In genomic region chr2:118110991-118111390, GRCh38 we compare ENCODE assay signal across 23 cellular contexts. TPM values are rescaled to one million over a fixed set of nuclear protein-coding genes. Genes with fewer than 3 reads are reported as not detected.
DNase-seq lines count a peak whose midpoint lies in the region; ATAC-seq, FAIRE-seq and TF ChIP-seq lines count a peak whose summit lies in the region.
"Had no signal": no experiment of that assay in that cellular context is flagged by ENCODE, and none has a peak within 500 bp of the region (broad histone marks: within the 10 kb centered on the region; RNA-seq: fewer than 3 reads in every experiment).

No MANE protein-coding gene starts in this region.

- peak overlapping the region; percentile 5 for H3K4me3 Mint-ChIP-seq in activated T-helper 17 cell treated with anti-CD3 and anti-CD28 coated beads, Interleukin-2, amount 50 U/mL, for 72 hours
- H3K4me3 Mint-ChIP-seq in progenitor cell of endocrine pancreas (ENCODE audit: low read depth): no peak overlapping the region
- H3K4me3 Mint-ChIP-seq: CD14-positive monocyte; CD4-positive, alpha-beta T cell; CD8-positive, alpha-beta memory T cell had no signal

- no peak for TF ChIP-seq RAD21 in HepG2 (CRISPR knock-in tag; IDR thresholded peaks at IDR 0.05)

- 95% methylated on average over 1 of the region's 1 CpG for WGBS in HepG2 (ENCODE audit: low lambda C conversion rate)
- WGBS in right lobe of liver (ENCODE audit: insufficient coverage, low coverage, low lambda C conversion rate, missing lambda C conversion rate): 95% methylated on average over 1 of the region's 1 CpG

- peaks cover 3% of the 10 kb centered on the region for H3K79me2 ChIP-seq in HepG2 (ENCODE audit: insufficient read depth, low read length)

- ATAC-seq in HepG2 (no peak), right lobe of liver (no peak)
- ATAC-seq in activated T-helper 17 cell treated with anti-CD3 and anti-CD28 coated beads, Interleukin-2, amount 50 U/mL, for 72 hours (replicated peaks): no peak
- ATAC-seq: A549 had no signal

- DNase-seq in HepG2 (ENCODE audit: low spot score): no peak
- DNase-seq in right lobe of liver: no peak
- no peak for DNase-seq in progenitor cell of endocrine pancreas (ENCODE audit: low spot score, unreplicated experiment)
- DNase-seq in globus pallidus (ENCODE audit: low spot score): no peak
- no peak for DNase-seq in brain microvascular endothelial cell
- DNase-seq: 8988T; ACHN; AML-193; BE2C; CD4-positive, alpha-beta T cell; CD8-positive, alpha-beta memory T cell; DMS53; DMS79 treated with DMSO at 0.1 percent for 48 hours; GF-D8; GOT3; HFFc6 had no signal

- H3K9ac ChIP-seq in HepG2 (ENCODE audit: insufficient read depth, low read depth, low read length): no peak overlapping the region
- H3K9ac ChIP-seq: BLaER1 treated with 17β-estradiol and CSF1 and Interleukin-3, amounts not matched to agents 10 nM and 100 nM had no signal

- H2AFZ ChIP-seq in HepG2 (ENCODE audit: low read length): no peak overlapping the region

- H3K27ac ChIP-seq in HepG2 (ENCODE audit: extremely low read length, insufficient read depth, low read length) (no peak overlapping the region), right lobe of liver (no peak overlapping the region), brain microvascular endothelial cell (no peak overlapping the region)
- H3K27ac ChIP-seq: A549; BLaER1 treated with 17β-estradiol and CSF1 and Interleukin-3, amounts not matched to agents 10 nM and 100 nM had no signal

- TF ChIP-seq CTCF in HepG2 (CRISPR knock-in tag; IDR thresholded peaks at IDR 0.05) (no peak), right lobe of liver (IDR thresholded peaks at IDR 0.05) (no peak), progenitor cell of endocrine pancreas (IDR thresholded peaks at IDR 0.05; ENCODE audit: unreplicated experiment) (no peak), brain microvascular endothelial cell (IDR thresholded peaks at IDR 0.05; ENCODE audit: low read depth, low read length, missing control alignments) (no peak)

- H4K20me1 ChIP-seq in HepG2 (ENCODE audit: insufficient read depth, low read length): peaks cover 48% of the 10 kb centered on the region
- H4K20me1 ChIP-seq: BLaER1 treated with 17β-estradiol and CSF1 and Interleukin-3, amounts not matched to agents 10 nM and 100 nM had no signal

- in situ Hi-C loops in HepG2 (cut with HindIII; ENCODE audit: extremely low pct_ligation_motif_present, low pct_unique_long_range_greater_than_20kb): no loop called here
- in situ Hi-C loops in brain microvascular endothelial cell (cut with HindIII; ENCODE audit: low pct_ligation_motif_present, low sequenced_read_pairs): no loop called here

- no TSS peak for BruUV-seq in HepG2 (replicated peaks; lab: Mats Ljungman, UMichigan)

- H3K27me3 Mint-ChIP-seq in activated T-helper 17 cell treated with anti-CD3 and anti-CD28 coated beads, Interleukin-2, amount 50 U/mL, for 72 hours: no peaks in the 10 kb centered on the region
- H3K27me3 Mint-ChIP-seq in progenitor cell of endocrine pancreas: no peaks in the 10 kb centered on the region
- H3K27me3 Mint-ChIP-seq: CD4-positive, alpha-beta T cell; CD8-positive, alpha-beta memory T cell had no signal

- H3K9me3 ChIP-seq in HepG2 (ENCODE audit: low read length) (no peaks in the 10 kb centered on the region), right lobe of liver (no peaks in the 10 kb centered on the region)
- H3K9me3 ChIP-seq: A549; BE2C; BLaER1 treated with 17β-estradiol and CSF1 and Interleukin-3, amounts not matched to agents 10 nM and 100 nM; HAP-1 had no signal

- no peaks in the 10 kb centered on the region for H3K9me3 Mint-ChIP-seq in activated T-helper 17 cell treated with anti-CD3 and anti-CD28 coated beads, Interleukin-2, amount 50 U/mL, for 72 hours
- H3K9me3 Mint-ChIP-seq in progenitor cell of endocrine pancreas (ENCODE audit: low read depth): peaks cover 3% of the 10 kb centered on the region
- H3K9me3 Mint-ChIP-seq: CD14-positive monocyte; CD4-positive, alpha-beta T cell; CD8-positive, alpha-beta memory T cell; HFFc6 had no signal

- H3K27ac Mint-ChIP-seq in activated T-helper 17 cell treated with anti-CD3 and anti-CD28 coated beads, Interleukin-2, amount 50 U/mL, for 72 hours: peak overlapping the region; percentile 56
- H3K27ac Mint-ChIP-seq in progenitor cell of endocrine pancreas: peak overlapping the region; percentile 38
- H3K27ac Mint-ChIP-seq: CD4-positive, alpha-beta T cell; CD8-positive, alpha-beta memory T cell; HFFc6 had no signal

- H3K36me3 ChIP-seq in HepG2 (replicated peaks in 1 of 2; ENCODE audit: control insufficient read depth in 1 of 2, insufficient read depth in 2 of 2, low read length in 2 of 2) (peaks cover 9 to 34% of the 10 kb centered on the region in 2 experiments), right lobe of liver (peaks cover 0 to 30% (median 4%) of the 10 kb centered on the region in 4 donors), brain microvascular endothelial cell (replicated peaks) (no peaks in the 10 kb centered on the region)
- H3K36me3 ChIP-seq: BE2C had no signal

- H3K27me3 ChIP-seq in HepG2 (ENCODE audit: control insufficient read depth in 1 of 2, insufficient read depth in 2 of 2, low read length in 2 of 2) (no peaks in the 10 kb centered on the region), right lobe of liver (no peaks in the 10 kb centered on the region), brain microvascular endothelial cell (replicated peaks) (no peaks in the 10 kb centered on the region)
- H3K27me3 ChIP-seq: BE2C; BLaER1 treated with 17β-estradiol and CSF1 and Interleukin-3, amounts not matched to agents 10 nM and 100 nM had no signal

- peaks cover 92% of the 10 kb centered on the region for H3K36me3 Mint-ChIP-seq in activated T-helper 17 cell treated with anti-CD3 and anti-CD28 coated beads, Interleukin-2, amount 50 U/mL, for 72 hours (ENCODE audit: low read depth)
- H3K36me3 Mint-ChIP-seq in progenitor cell of endocrine pancreas (ENCODE audit: insufficient read depth): peaks cover 33% of the 10 kb centered on the region

- intact Hi-C loops in HepG2 (cut with micrococcal nuclease; ENCODE audit: unreplicated experiment): no loop called here
- intact Hi-C loops in right lobe of liver (cut with DNase I): no loop called here

- POLR2A ChIA-PET in HepG2 (lab: Yijun Ruan, JAX): no interaction called here

- no peak for TF ChIP-seq EP300 in HepG2 (IDR thresholded peaks at IDR 0.05; ENCODE audit: low read depth in 2 of 2, low read length in 2 of 2)
- no peak for TF ChIP-seq EP300 in HepG2 (CRISPR knock-in tag; IDR thresholded peaks at IDR 0.05; ENCODE audit: borderline replicate concordance)

- H3K4me1 Mint-ChIP-seq in activated T-helper 17 cell treated with anti-CD3 and anti-CD28 coated beads, Interleukin-2, amount 50 U/mL, for 72 hours: peaks cover 29% of the 10 kb centered on the region
- H3K4me1 Mint-ChIP-seq in progenitor cell of endocrine pancreas (ENCODE audit: low read depth): peaks cover 7% of the 10 kb centered on the region
- H3K4me1 Mint-ChIP-seq: CD8-positive, alpha-beta memory T cell had no signal

- H3K4me3 ChIP-seq in HepG2 (replicated peaks in 1 of 3; ENCODE audit: insufficient read depth in 1 of 3, low read depth in 2 of 3, low read length in 3 of 3) (no peak overlapping the region), right lobe of liver (no peak overlapping the region), brain microvascular endothelial cell (ENCODE audit: low read depth, low read length) (no peak overlapping the region)
- H3K4me3 ChIP-seq: A549; BLaER1 treated with 17β-estradiol and CSF1 and Interleukin-3, amounts not matched to agents 10 nM and 100 nM; HAP-1 had no signal

- H3K4me1 ChIP-seq in HepG2 (ENCODE audit: insufficient read depth, low read length) (peaks cover 19% of the 10 kb centered on the region), right lobe of liver (peaks cover 0 to 15% (median 2%) of the 10 kb centered on the region in 4 donors)
- H3K4me1 ChIP-seq: BE2C had no signal

- H3K4me2 ChIP-seq in HepG2 (ENCODE audit: low read depth, low read length): no peak overlapping the region
- H3K4me2 ChIP-seq: A549; BLaER1 treated with 17β-estradiol and CSF1 and Interleukin-3, amounts not matched to agents 10 nM and 100 nM had no signal

- no peak for FAIRE-seq in HepG2 (lab: Jason Lieb, UNC)
- FAIRE-seq: A549, GM12891, GM18507 had no signal

- TF ChIP-seq POLR2A in HepG2 (IDR thresholded peaks at IDR 0.05; ENCODE audit: insufficient read depth in 1 of 2, low read depth in 2 of 2, low read length in 2 of 2): no peak
- no peak for TF ChIP-seq POLR2A in right lobe of liver (IDR thresholded peaks at IDR 0.05)

- CTCF ChIA-PET in HepG2 (lab: Yijun Ruan, JAX; ENCODE audit: low intra/inter-chr PET ratio, low total read pairs): no interaction called here

TF ChIP-seq in HepG2, 621 proteins besides CTCF, POLR2A, EP300 and RAD21 (continues in another document):
- no peak for TF ChIP-seq KDM3A (CRISPR knock-in tag; IDR thresholded peaks at IDR 0.05; ENCODE audit: low read depth)
- TF ChIP-seq NCOR1 (IDR thresholded peaks at IDR 0.05; ENCODE audit: borderline replicate concordance, low read length): no peak

RNA-seq across cellular contexts. Expression of gene INSIG2, which starts 22.7 kb away (rescaled TPM):
- total RNA-seq in HepG2 (2016; rRNA removed; fragmentation: Illumina TruSeq; extraction: Trizol) (54.6 and 73.5 TPM in 2 replicates), right lobe of liver (10 to 100 TPM; 13.0 to 53.9 (median 18.9) TPM), progenitor cell of endocrine pancreas (34.3 and 35.3 TPM in 2 replicates)
- 42.1 and 49.7 TPM in 2 replicates for total RNA-seq in HepG2 (2016; cell fraction: cytosol; rRNA removed; fragmentation: Illumina TruSeq; extraction: Trizol; ENCODE audit: low read depth)
- total RNA-seq in HepG2 (2016; cell fraction: insoluble cytoplasmic fraction; rRNA removed; fragmentation: Illumina TruSeq; extraction: Trizol): 62.3 and 69.8 TPM in 2 replicates
- total RNA-seq in HepG2 (2016; cell fraction: membrane; rRNA removed; fragmentation: Illumina TruSeq; extraction: Trizol): 63.4 and 67.9 TPM in 2 replicates
- 85.3 and 102 TPM in 2 replicates for total RNA-seq in HepG2 (2016; cell fraction: nucleus; rRNA removed; fragmentation: Illumina TruSeq; extraction: Trizol)
- 316 and 481 TPM in 2 replicates for polyA plus RNA-seq in HepG2 (2011; rRNA removed)
- 173 and 253 TPM in 2 replicates for polyA plus RNA-seq in HepG2 (2011; cell fraction: cytosol; rRNA removed)
- 137 and 144 TPM in 2 replicates for polyA plus RNA-seq in HepG2 (2011; cell fraction: nucleus; rRNA removed)
- 326 and 528 TPM in 2 replicates for polyA plus RNA-seq in HepG2 (2012)
- 54.6 and 62.8 TPM in 2 replicates for polyA plus RNA-seq in HepG2 (2016; cell fraction: cytosol; fragmentation: Illumina TruSeq; extraction: Trizol; ENCODE audit: low read depth)
- polyA plus RNA-seq in HepG2 (2016; cell fraction: insoluble cytoplasmic fraction; fragmentation: Illumina TruSeq; extraction: Trizol; ENCODE audit: low read depth): 59.5 and 66.9 TPM in 2 replicates
- 65.7 and 73.3 TPM in 2 replicates for polyA plus RNA-seq in HepG2 (2016; cell fraction: membrane; fragmentation: Illumina TruSeq; extraction: Trizol; ENCODE audit: low read depth)
- polyA plus RNA-seq in HepG2 (2016; cell fraction: nucleus; fragmentation: Illumina TruSeq; extraction: Trizol; ENCODE audit: insufficient read depth, low read depth): 147 and 181 TPM in 2 replicates
- polyA minus RNA-seq in HepG2 (2011; rRNA and poly(A)+ RNA removed; ENCODE audit: low replicate concordance): 1.5 and 94.5 TPM in 2 replicates
- 66.4 and 81.9 TPM in 2 replicates for polyA minus RNA-seq in HepG2 (2011; cell fraction: cytosol; rRNA and poly(A)+ RNA removed)
- polyA minus RNA-seq in HepG2 (2011; cell fraction: nucleus; rRNA and poly(A)+ RNA removed): 257 and 299 TPM in 2 replicates
- total RNA-seq in activated T-helper 17 cell treated with anti-CD3 and anti-CD28 coated beads, Interleukin-2, amount 50 U/mL, for 72 hours: 100 to 1,000 TPM in 1 of 2 donors, 10 to 100 TPM in 1; 75.4 to 309 TPM
